In genomic region chr7:27196287-27196739, GRCh38 we compare ENCODE assay signal across 8 cellular contexts. TPM values are rescaled to one million over a fixed set of nuclear protein-coding genes. Genes with fewer than 3 reads are reported as not detected.
DNase-seq lines count a peak whose midpoint lies in the region; ATAC-seq and TF ChIP-seq lines count a peak whose summit lies in the region.

No MANE protein-coding gene starts in this region.

- H3K4me1 Mint-ChIP-seq in GM23338 (peaks cover 16% of the 10 kb centered on the region), mesothelial cell of epicardium (peaks cover 31% of the 10 kb centered on the region)
- peaks cover 31% of the 10 kb centered on the region for H3K4me1 Mint-ChIP-seq in activated CD8-positive, alpha-beta T cell treated with anti-CD3 and anti-CD28 coated beads for 36 hours (ENCODE audit: low read depth)

- DNase-seq in ACHN (peak; percentile 78), GM23338 (ENCODE audit: low spot score) (peak; percentile 87), NCI-H774 (lab: John Stamatoyannopoulos, UW) (peak; percentile 44), mesothelial cell of epicardium (ENCODE audit: low spot score in 2 of 2, unreplicated experiment in 2 of 2) (peak in 1 of 2 experiments; percentile 86)
- DNase-seq in activated CD8-positive, alpha-beta T cell treated with anti-CD3 and anti-CD28 coated beads for 36 hours = peak; percentile 94
- peak; percentile 85 for DNase-seq in effector CD4-positive, alpha-beta T cell
- DNase-seq in stimulated activated CD8-positive, alpha-beta memory T cell treated with anti-CD3 and anti-CD28 coated beads, Interleukin-2, amount 100 ng/mL, for 1 hour (ENCODE audit: low read depth in 2 of 2) = peak; percentile 56 to 68

- peaks cover 98% of the 10 kb centered on the region for H3K27me3 ChIP-seq in GM23338 (ENCODE audit: insufficient read depth)

- H2AFZ ChIP-seq in GM23338 = no peak overlapping the region

- no peak overlapping the region for H3K27ac ChIP-seq in GM23338 (ENCODE audit: low read depth)

- H3K9me3 Mint-ChIP-seq in GM23338 (no peaks in the 10 kb centered on the region; the same call in 2 of the 3 replicates), mesothelial cell of epicardium (no peaks in the 10 kb centered on the region)
- no peaks in the 10 kb centered on the region for H3K9me3 Mint-ChIP-seq in activated CD8-positive, alpha-beta T cell treated with anti-CD3 and anti-CD28 coated beads for 36 hours

- in situ Hi-C loops in ACHN (cut with HindIII; ENCODE audit: low pct_ligation_motif_present, low pct_unique_long_range_greater_than_20kb, low sequenced_read_pairs) = no loop called here

- no peak overlapping the region for H3K4me3 ChIP-seq in GM23338

- intact Hi-C loops in activated CD8-positive, alpha-beta T cell treated with anti-CD3 and anti-CD28 coated beads for 36 hours (cut with micrococcal nuclease) = loop anchor here (5.0 kb wide), 3 partner anchors 39 to 586 kb away; partner anchors contain the start of gene HOXA7

- H3K79me2 ChIP-seq in GM23338 (replicated peaks; ENCODE audit: insufficient read depth) = no peaks in the 10 kb centered on the region

- CTCF ChIA-PET in activated CD8-positive, alpha-beta T cell treated with anti-CD3 and anti-CD28 coated beads for 36 hours (lab: Charles Lee) = interaction anchor here (0.6 to 3.2 kb wide), 68 partner anchors 9 to 900 kb away, joined by 3 to 42 read pairs (median 4); partner anchors contain the start of genes EVX1, HOXA10 and HOXA11

- H3K27me3 Mint-ChIP-seq in GM23338 (ENCODE audit: insufficient read depth, low read depth, poor library complexity) (peaks cover 90% of the 10 kb centered on the region), mesothelial cell of epicardium (ENCODE audit: low read depth) (peaks cover 89% of the 10 kb centered on the region)
- peaks cover 78% of the 10 kb centered on the region for H3K27me3 Mint-ChIP-seq in activated CD8-positive, alpha-beta T cell treated with anti-CD3 and anti-CD28 coated beads for 36 hours

- no peak overlapping the region for H3K27ac Mint-ChIP-seq in GM23338
- H3K27ac Mint-ChIP-seq in activated CD8-positive, alpha-beta T cell treated with anti-CD3 and anti-CD28 coated beads for 36 hours = no peak overlapping the region
- H3K27ac Mint-ChIP-seq in mesothelial cell of epicardium = peak overlapping the region; percentile 56

- H4K20me1 ChIP-seq in GM23338 (replicated peaks; ENCODE audit: insufficient read depth) = peaks cover 27% of the 10 kb centered on the region

- H3F3A ChIP-seq in GM23338 (replicated peaks; ENCODE audit: low read depth) = peaks cover 29% of the 10 kb centered on the region

- TF ChIP-seq CTCF in GM23338 (conservative IDR thresholded peaks at IDR 0.05; ENCODE audit: low read depth in 2 of 2) = peak; percentile 90 to 97
- peak; percentile 84 for TF ChIP-seq CTCF in activated CD8-positive, alpha-beta T cell treated with anti-CD3 and anti-CD28 coated beads for 36 hours (IDR thresholded peaks at IDR 0.05)
- TF ChIP-seq CTCF in mesothelial cell of epicardium (IDR thresholded peaks at IDR 0.05; ENCODE audit: unreplicated experiment) = peak; percentile 71

- H3K4me3 Mint-ChIP-seq in GM23338 (no peak overlapping the region), mesothelial cell of epicardium (peak overlapping the region; percentile 60)
- H3K4me3 Mint-ChIP-seq in activated CD8-positive, alpha-beta T cell treated with anti-CD3 and anti-CD28 coated beads for 36 hours = no peak overlapping the region

- no peaks in the 10 kb centered on the region for H3K36me3 Mint-ChIP-seq in GM23338 (ENCODE audit: low read depth)
- no peaks in the 10 kb centered on the region for H3K36me3 Mint-ChIP-seq in activated CD8-positive, alpha-beta T cell treated with anti-CD3 and anti-CD28 coated beads for 36 hours (ENCODE audit: low read depth)
- H3K36me3 Mint-ChIP-seq in mesothelial cell of epicardium = no peaks in the 10 kb centered on the region

- H3K36me3 ChIP-seq in GM23338 (ENCODE audit: insufficient read depth) = no peaks in the 10 kb centered on the region

- POLR2A ChIA-PET in activated CD8-positive, alpha-beta T cell treated with anti-CD3 and anti-CD28 coated beads for 36 hours (lab: Charles Lee) = interaction anchor here (0.5 kb wide), 1 partner anchor 476 kb away, joined by 4 read pairs; no protein-coding TSS in a partner anchor

- H3K9me2 ChIP-seq in GM23338 (ENCODE audit: insufficient read depth) = no peaks in the 10 kb centered on the region

- H3K4me2 ChIP-seq in GM23338 = no peak overlapping the region

- ATAC-seq in GM23338 (no peak), HG03159 (IDR thresholded peaks at IDR 0.05; ENCODE audit: unreplicated experiment) (no peak)
- peak; percentile 32 for ATAC-seq in activated CD8-positive, alpha-beta T cell treated with anti-CD3 and anti-CD28 coated beads for 36 hours

- peaks cover 24% of the 10 kb centered on the region for H3K4me1 ChIP-seq in GM23338 (ENCODE audit: insufficient read depth)

TF ChIP-seq in GM23338, 12 proteins besides CTCF, POLR2A, EP300 and RAD21 (continues in another document):
- TF ChIP-seq EZH2 (IDR thresholded peaks at IDR 0.05; ENCODE audit: low read depth, unreplicated experiment) (peak; percentile 67), EZH2phosphoT487 (IDR thresholded peaks at IDR 0.05; ENCODE audit: unreplicated experiment) (no peak), ZNF331 (CRISPR knock-in tag; IDR thresholded peaks at IDR 0.05; ENCODE audit: low read depth) (no peak), POLR2AphosphoS5 (IDR thresholded peaks at IDR 0.05; ENCODE audit: low read depth) (no peak), REST (IDR thresholded peaks at IDR 0.05; ENCODE audit: unreplicated experiment) (no peak)

RNA-seq across cellular contexts. Expression of gene HOXA13, which starts 3.6 kb away (rescaled TPM):
- not detected in 2 replicates for total RNA-seq in GM23338 (2014; rRNA removed; shearing (Covaris generic))
- polyA plus RNA-seq in GM23338 (2016; fragmentation: Nextera tagmentation; extraction: Ambion mirVana) = not detected in 2 replicates
- not detected for total RNA-seq in activated CD8-positive, alpha-beta T cell treated with anti-CD3 and anti-CD28 coated beads for 36 hours
- total RNA-seq in mesothelial cell of epicardium = 6.9 to 7.7 TPM (median 7.5 TPM) in 3 replicates

RNA-seq across cellular contexts. Expression of gene HOXA11, which starts 11.3 kb away (rescaled TPM):
- not detected in 2 replicates for total RNA-seq in GM23338 (2014; rRNA removed; shearing (Covaris generic))
- not detected in 2 replicates for polyA plus RNA-seq in GM23338 (2016; fragmentation: Nextera tagmentation; extraction: Ambion mirVana)
- under 1 TPM; 0.13 to 0.18 TPM for total RNA-seq in activated CD8-positive, alpha-beta T cell treated with anti-CD3 and anti-CD28 coated beads for 36 hours
- total RNA-seq in mesothelial cell of epicardium = 3.3 to 4.2 TPM (median 3.9 TPM) in 3 replicates

RNA-seq across cellular contexts. Expression of gene HOXA10, which starts 22.2 kb away (rescaled TPM):
- not detected in 2 replicates for total RNA-seq in GM23338 (2014; rRNA removed; shearing (Covaris generic))
- not detected in 2 replicates for polyA plus RNA-seq in GM23338 (2016; fragmentation: Nextera tagmentation; extraction: Ambion mirVana)
- total RNA-seq in activated CD8-positive, alpha-beta T cell treated with anti-CD3 and anti-CD28 coated beads for 36 hours = not detected
- 13.1 to 14.4 TPM (median 13.8 TPM) in 3 replicates for total RNA-seq in mesothelial cell of epicardium

RNA-seq across cellular contexts. Expression of gene HOXA9, which starts 31.0 kb away (rescaled TPM):
- total RNA-seq in GM23338 (2014; rRNA removed; shearing (Covaris generic)) = not detected in 2 replicates
- polyA plus RNA-seq in GM23338 (2016; fragmentation: Nextera tagmentation; extraction: Ambion mirVana) = not detected in 2 replicates
- not detected for total RNA-seq in activated CD8-positive, alpha-beta T cell treated with anti-CD3 and anti-CD28 coated beads for 36 hours
- 10.8 to 14.5 TPM (median 13.2 TPM) in 3 replicates for total RNA-seq in mesothelial cell of epicardium

RNA-seq across cellular contexts. Expression of gene HOXA7, which starts 39.8 kb away (rescaled TPM):
- not detected in 2 replicates for total RNA-seq in GM23338 (2014; rRNA removed; shearing (Covaris generic))
- polyA plus RNA-seq in GM23338 (2016; fragmentation: Nextera tagmentation; extraction: Ambion mirVana) = 0.24 TPM in 1 of 2 replicates, not detected in the other
- total RNA-seq in activated CD8-positive, alpha-beta T cell treated with anti-CD3 and anti-CD28 coated beads for 36 hours = not detected
- 17.4 to 18.9 TPM (median 17.9 TPM) in 3 replicates for total RNA-seq in mesothelial cell of epicardium

Comparison
In these comparisons a context has a peak if more than half of its experiments do, and no peak if none do; other contexts are left out.
1. RNA of gene HOXA10, which starts 22.2 kb away (total RNA-seq): 13.1 to 14.4 TPM in mesothelial cell of epicardium; not detected in GM23338 and not detected in activated CD8-positive, alpha-beta T cell treated with anti-CD3 and anti-CD28 coated beads for 36 hours; every median in the first group is over 10 times any median in the second.
2. Peak in every context shown above with its lines, with median percentiles within 50 percentile points of each other: CTCF ChIP-seq.